Comparison of ENCODE assay signal across 7 cellular contexts in the genomic region with DNA sequence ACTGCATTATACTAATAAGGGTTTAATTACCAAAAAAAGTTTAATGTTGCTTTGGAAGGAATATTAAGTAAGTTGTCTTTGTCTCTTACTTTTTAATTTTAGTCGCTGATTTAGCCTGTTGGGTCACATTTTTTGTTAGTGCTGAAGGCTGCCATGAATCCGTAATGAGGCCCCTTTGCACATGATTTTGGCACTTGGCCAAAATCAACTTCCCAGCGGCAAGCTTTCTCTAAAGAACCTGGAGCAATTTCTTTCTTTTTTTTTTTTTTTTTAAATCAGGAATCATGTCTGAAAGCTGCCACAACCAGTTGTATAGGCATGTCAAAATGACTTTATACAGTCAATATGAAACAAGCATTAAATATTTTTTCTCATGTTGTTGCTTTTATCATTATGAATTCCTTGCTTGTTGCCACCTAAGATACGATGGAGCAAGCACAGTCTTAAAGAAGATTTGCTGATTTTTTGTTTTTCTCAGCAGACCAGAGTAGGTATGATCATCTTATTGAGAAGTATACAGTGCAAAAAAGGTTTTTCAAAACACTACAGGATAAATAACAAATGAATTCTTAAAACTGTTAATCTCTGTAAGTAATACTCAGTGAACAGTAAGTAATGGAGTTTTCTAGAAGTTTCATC.
A peak's percentile ranks its signal among the peaks of the same experiment; 100 is the strongest.
DNase-seq lines count a peak whose midpoint lies in the region; FAIRE-seq and TF ChIP-seq lines count a peak whose summit lies in the region.

No MANE protein-coding gene starts in this region.

- no peaks in the 10 kb centered on the region for H3K9me3 ChIP-seq in liver (ENCODE audit: control insufficient read depth in 4 of 4, low read length in 3 of 4)

- FAIRE-seq in bronchial epithelial cell (lab: Jason Lieb, UNC): no peak

- H3K4me1 ChIP-seq in liver (ENCODE audit: control insufficient read depth in 4 of 4, insufficient read depth in 4 of 4, low read length in 3 of 4): peaks cover 0 to 27% (median 4%) of the 10 kb centered on the region in 4 donors

- peak overlapping the region; percentile 83 to 99 for H3K9ac ChIP-seq in liver (ENCODE audit: low read depth in 1 of 2, low read length in 2 of 2)

- H3K27me3 ChIP-seq in bronchial epithelial cell (ENCODE audit: control insufficient read depth, insufficient read depth, low read length) (no peaks in the 10 kb centered on the region), liver (ENCODE audit: control insufficient read depth in 4 of 4, insufficient read depth in 4 of 4, low read length in 3 of 4) (no peaks in the 10 kb centered on the region)

- peak in 1 of 2 donors; percentile 20 for TF ChIP-seq RAD21 in liver (IDR thresholded peaks at IDR 0.05)

- WGBS in liver: 14% methylated on average over 4 of the region's 4 CpGs

- H3K4me3 ChIP-seq in bronchial epithelial cell (ENCODE audit: low read depth, low read length) (peak overlapping the region; percentile 31), liver (ENCODE audit: low read depth in 1 of 3, low read length in 3 of 3) (peak overlapping the region; percentile 53 to 79 (median 62))

- no peak for TF ChIP-seq CTCF in bronchial epithelial cell (IDR thresholded peaks at IDR 0.05; ENCODE audit: insufficient read depth, low read length, severe bottlenecking)
- no peak for TF ChIP-seq CTCF in liver (IDR thresholded peaks at IDR 0.05; ENCODE audit: low read depth, low read length, missing input control)

- DNase-seq in NCI-H2029 (lab: John Stamatoyannopoulos, UW) (peak; percentile 73), bronchial epithelial cell (ENCODE audit: low read depth) (peak; percentile 67), ureter (ENCODE audit: low spot score) (peak; percentile 56), NCI-H128 (lab: John Stamatoyannopoulos, UW; ENCODE audit: unreplicated experiment) (no peak), SW480 (ENCODE audit: low spot score) (no peak)
- DNase-seq in activated CD4-positive, alpha-beta T cell treated with anti-CD3 and anti-CD28 coated beads, Interleukin-2, amount 50 U/mL, for 4 hours: no peak

- H3K27ac ChIP-seq in liver (ENCODE audit: low read depth in 1 of 2, low read length in 2 of 2): peak overlapping the region; percentile 89 to 95

- H3K36me3 ChIP-seq in bronchial epithelial cell (ENCODE audit: control insufficient read depth, insufficient read depth, low read length) (no peaks in the 10 kb centered on the region), liver (ENCODE audit: control insufficient read depth in 4 of 4, insufficient read depth in 3 of 4, low read depth in 1 of 4, low read length in 3 of 4) (no peaks in the 10 kb centered on the region)

TF ChIP-seq in liver, 16 proteins besides CTCF, POLR2A, EP300 and RAD21:
- TF ChIP-seq EGR1 (IDR thresholded peaks at IDR 0.05; ENCODE audit: low read depth in 2 of 2): no peak
- TF ChIP-seq FOXA2 (IDR thresholded peaks at IDR 0.05): peak; percentile 33
- TF ChIP-seq HNF4A (conservative IDR thresholded peaks at IDR 0.05): peak in 1 of 2 donors; percentile 17
- peak; percentile 84 for TF ChIP-seq YY1 (IDR thresholded peaks at IDR 0.05)
- TF ChIP-seq, protein P1, sequence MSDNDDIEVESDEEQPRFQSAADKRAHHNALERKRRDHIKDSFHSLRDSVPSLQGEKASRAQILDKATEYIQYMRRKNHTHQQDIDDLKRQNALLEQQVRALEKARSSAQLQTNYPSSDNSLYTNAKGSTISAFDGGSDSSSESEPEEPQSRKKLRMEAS (IDR thresholded peaks at IDR 0.05): no peak

Comparison
In these comparisons a context has a peak if more than half of its experiments do, and no peak if none do; other contexts are left out.
1. DNase-seq: peak in NCI-H2029 (single experiment), bronchial epithelial cell (single experiment) and ureter (single experiment); none in NCI-H128 (single experiment), SW480 (single experiment) and activated CD4-positive, alpha-beta T cell treated with anti-CD3 and anti-CD28 coated beads, Interleukin-2, amount 50 U/mL, for 4 hours (0 of 2).